ENCODE assay signal across 19 cellular contexts in the genomic region with DNA sequence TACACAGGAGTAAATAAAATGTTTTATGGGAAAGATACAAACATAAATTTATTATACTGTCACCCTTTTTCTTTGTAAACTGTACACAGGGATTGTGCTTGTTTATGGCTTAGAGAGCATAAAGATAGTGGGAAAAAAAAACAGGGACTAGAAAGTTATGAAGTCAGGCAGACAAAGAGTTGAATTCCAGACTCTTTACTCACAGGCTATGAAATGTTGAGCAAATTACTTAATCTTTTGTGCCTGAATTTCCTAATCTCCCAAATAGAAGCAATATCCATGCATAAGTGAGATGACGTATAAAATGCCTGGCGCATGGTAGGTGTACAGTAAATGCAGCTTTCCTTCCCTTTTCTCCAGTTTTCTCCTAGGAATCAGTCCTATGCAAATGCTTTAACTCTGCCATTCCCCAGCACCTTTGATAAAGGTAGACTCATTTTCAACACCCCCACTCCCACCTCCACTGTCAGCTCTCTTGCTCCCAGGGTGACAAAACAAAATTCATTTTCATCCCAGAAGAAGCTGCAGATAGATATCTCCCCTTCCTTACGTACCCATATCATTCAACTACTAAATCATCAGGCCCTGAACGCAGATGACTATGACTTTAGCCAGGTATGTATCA. TPM values are rescaled to one million over a fixed set of nuclear protein-coding genes. Genes with fewer than 3 reads are reported as not detected.
DNase-seq lines count a peak whose midpoint lies in the region; ATAC-seq, FAIRE-seq and TF ChIP-seq lines count a peak whose summit lies in the region.
"Had no signal": no experiment of that assay in that cellular context is flagged by ENCODE, and none has a peak within 500 bp of the region (broad histone marks: within the 10 kb centered on the region; RNA-seq: fewer than 3 reads in every experiment).

No MANE protein-coding gene starts in this region.

- no peak overlapping the region for H3K27ac Mint-ChIP-seq in CD4-positive, alpha-beta T cell
- H3K27ac Mint-ChIP-seq: activated CD4-positive, alpha-beta memory T cell treated with anti-CD3 and anti-CD28 coated beads for 36 hours had no signal

- H3K4me1 ChIP-seq in Peyer's patch, result no peaks in the 10 kb centered on the region
- H3K4me1 ChIP-seq: suprapubic skin had no signal

- H3K27ac ChIP-seq in CD4-positive, alpha-beta T cell (ENCODE audit: low read depth, low read length), result no peak overlapping the region
- H3K27ac ChIP-seq in Peyer's patch, result no peak overlapping the region
- H3K27ac ChIP-seq: C4-2B, suprapubic skin had no signal

- DNase-seq in AG10803 (ENCODE audit: low read depth) (peak; percentile 25), HT1080 (ENCODE audit: low read depth) (peak; percentile 16), bronchial epithelial cell (ENCODE audit: low read depth) (peak; percentile 89), kidney tubule cell (ENCODE audit: low spot score) (peak; percentile 20), GM13976 (ENCODE audit: low spot score) (no peak), H4 (ENCODE audit: low spot score) (no peak), Peyer's patch (no peak)
- no peak for DNase-seq in CD4-positive, alpha-beta T cell
- DNase-seq: ACHN; activated CD4-positive, alpha-beta memory T cell treated with anti-CD3 and anti-CD28 coated beads for 36 hours; activated T-cell treated with anti-CD3 and anti-CD28 coated beads for 4 hours; NCI-H1105; NCI-H524 treated with DMSO at 0.1 percent for 48 hours; SHP77 treated with DMSO at 0.1 percent for 48 hours; T-helper 1 cell had no signal

- H3K27me3 ChIP-seq in bronchial epithelial cell (ENCODE audit: control insufficient read depth, insufficient read depth, low read length) (no peaks in the 10 kb centered on the region), Peyer's patch (no peaks in the 10 kb centered on the region)
- no peaks in the 10 kb centered on the region for H3K27me3 ChIP-seq in CD4-positive, alpha-beta T cell (ENCODE audit: control insufficient read depth, insufficient read depth, low read length)
- H3K27me3 ChIP-seq: suprapubic skin had no signal

- TF ChIP-seq POLR2A in Peyer's patch (IDR thresholded peaks at IDR 0.05), result no peak

- no peaks in the 10 kb centered on the region for H3K36me3 Mint-ChIP-seq in CD4-positive, alpha-beta T cell (ENCODE audit: low read depth)
- H3K36me3 Mint-ChIP-seq: activated CD4-positive, alpha-beta memory T cell treated with anti-CD3 and anti-CD28 coated beads for 36 hours had no signal

- no peak overlapping the region for H3K4me3 Mint-ChIP-seq in CD4-positive, alpha-beta T cell
- H3K4me3 Mint-ChIP-seq: activated CD4-positive, alpha-beta memory T cell treated with anti-CD3 and anti-CD28 coated beads for 36 hours had no signal

- TF ChIP-seq CTCF in AG10803 (conservative IDR thresholded peaks at IDR 0.05; ENCODE audit: low read length) (no peak), bronchial epithelial cell (IDR thresholded peaks at IDR 0.05; ENCODE audit: insufficient read depth, low read length, severe bottlenecking) (no peak), GM13976 (IDR thresholded peaks at IDR 0.05; ENCODE audit: borderline replicate concordance, control extremely low read depth, extremely low read depth, insufficient read depth, missing control alignments) (no peak), Peyer's patch (IDR thresholded peaks at IDR 0.05) (no peak)
- TF ChIP-seq CTCF in CD4-positive, alpha-beta T cell (IDR thresholded peaks at IDR 0.05), result no peak

- in situ Hi-C loops in GM13976 (cut with MboI; ENCODE audit: low sequenced_read_pairs, unreplicated experiment), result no loop called here

- FAIRE-seq in bronchial epithelial cell (lab: Jason Lieb, UNC), result no peak
- FAIRE-seq: HTR-8/SVneo had no signal

- intact Hi-C loops in CD4-positive, alpha-beta T cell (cut with DNase I, micrococcal nuclease), result no loop called here

- POLR2A ChIA-PET in CD4-positive, alpha-beta T cell (lab: Charles Lee), result no interaction called here

- H3K36me3 ChIP-seq in bronchial epithelial cell (ENCODE audit: control insufficient read depth, insufficient read depth, low read length) (no peaks in the 10 kb centered on the region), Peyer's patch (no peaks in the 10 kb centered on the region)
- H3K36me3 ChIP-seq: suprapubic skin had no signal

- H3K4me1 Mint-ChIP-seq in CD4-positive, alpha-beta T cell (ENCODE audit: low read depth), result no peaks in the 10 kb centered on the region

- H3K9me3 Mint-ChIP-seq in CD4-positive, alpha-beta T cell, result no peaks in the 10 kb centered on the region
- H3K9me3 Mint-ChIP-seq: activated CD4-positive, alpha-beta memory T cell treated with anti-CD3 and anti-CD28 coated beads for 36 hours had no signal

- ATAC-seq in CD4-positive, alpha-beta T cell (ENCODE audit: poor library complexity), result no peak
- ATAC-seq: left lobe of liver had no signal

- H3K4me3 ChIP-seq in AG10803 (ENCODE audit: low read length) (no peak overlapping the region), bronchial epithelial cell (ENCODE audit: low read depth, low read length) (no peak overlapping the region), Peyer's patch (no peak overlapping the region)
- H3K4me3 ChIP-seq: suprapubic skin had no signal

- CTCF ChIA-PET in CD4-positive, alpha-beta T cell (lab: Charles Lee), result no interaction called here

- H3K9me3 ChIP-seq in CD4-positive, alpha-beta T cell (ENCODE audit: control insufficient read depth, low read length), result no peaks in the 10 kb centered on the region
- no peaks in the 10 kb centered on the region for H3K9me3 ChIP-seq in Peyer's patch
- H3K9me3 ChIP-seq: suprapubic skin had no signal

- peaks cover 9% of the 10 kb centered on the region for H3K27me3 Mint-ChIP-seq in CD4-positive, alpha-beta T cell
- H3K27me3 Mint-ChIP-seq: activated CD4-positive, alpha-beta memory T cell treated with anti-CD3 and anti-CD28 coated beads for 36 hours had no signal

RNA-seq across cellular contexts. Expression of a gene that starts 44.5 kb away (rescaled TPM):
- total RNA-seq in HT1080 (2014; rRNA removed; shearing (Covaris generic)), result 1.0 and 1.2 TPM in 2 replicates
- polyA plus RNA-seq in HT1080 (2015; cell fraction: cytosol; rRNA removed), result 0.26 and 0.27 TPM in 2 replicates
- 0.29 and 0.47 TPM in 2 replicates for polyA plus RNA-seq in HT1080 (2015; cell fraction: nucleus; rRNA removed)
- 1.1 and 2.4 TPM in 2 replicates for total RNA-seq in bronchial epithelial cell
- total RNA-seq in CD4-positive, alpha-beta T cell, result not detected
- 1.1 and 2.1 TPM in 2 replicates for total RNA-seq in H4 (2014; rRNA removed; shearing (Covaris generic))
- 1 to 10 TPM in 3 of 4 donors, under 1 TPM in 1; 0.83 to 4.2 (median 2.6) TPM for total RNA-seq in Peyer's patch
- total RNA-seq: activated CD4-positive, alpha-beta memory T cell treated with anti-CD3 and anti-CD28 coated beads for 36 hours had no signal

Comparison
In these comparisons a context has a peak if more than half of its experiments do, and no peak if none do; other contexts are left out.
1. DNase-seq: peak in AG10803 (single experiment), HT1080 (single experiment), bronchial epithelial cell (single experiment) and kidney tubule cell (single experiment); none in CD4-positive, alpha-beta T cell (0 of 10), GM13976 (single experiment), H4 (single experiment) and Peyer's patch (0 of 3).